28 cellular contexts compared by ENCODE assay signal in the genomic region with DNA sequence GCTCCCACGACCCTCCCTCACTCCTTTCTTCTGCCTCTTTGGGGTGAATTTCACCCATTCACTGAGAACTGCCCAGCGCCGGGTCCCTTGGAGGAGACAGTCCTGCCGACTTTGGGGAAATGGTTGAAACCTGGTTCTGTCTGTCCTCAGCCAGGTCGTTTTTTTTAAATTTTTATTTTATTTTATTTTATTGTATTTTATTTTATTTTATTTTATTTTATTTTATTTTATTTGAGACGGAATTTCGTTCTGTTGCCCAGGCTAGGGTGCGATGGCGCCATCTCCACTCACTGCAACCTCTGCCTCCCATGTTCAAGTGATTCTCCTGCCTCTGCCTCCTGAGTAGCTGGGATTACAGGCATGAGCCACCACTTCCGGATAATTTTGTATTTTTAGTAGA.
"Had no signal": no experiment of that assay in that cellular context is flagged by ENCODE, and none has a peak within 500 bp of the region (broad histone marks: within the 10 kb centered on the region; RNA-seq: fewer than 3 reads in every experiment).

No MANE protein-coding gene starts in this region.

- H3K27me3 Mint-ChIP-seq: stimulated activated memory B cell treated with anti-CD40 and anti-IgM and Interleukin-4, amounts not matched to agents 10 μg/mL and 1 μg/mL and 100 μg/mL, for 72 hours; stimulated activated naive B cell treated with anti-CD40 and anti-IgM and Interleukin-4, amounts not matched to agents 10 μg/mL and 1 μg/mL and 100 μg/mL, for 72 hours; stimulated activated naive CD8-positive, alpha-beta T cell treated with anti-CD3 and anti-CD28 coated beads, Interleukin-15, amount 100 ng/mL, for 72 hours; stimulated activated naive CD8-positive, alpha-beta T cell treated with anti-CD3 and anti-CD28 coated beads, Interleukin-15, Interleukin-2, amounts not matched to agents 100 ng/mL and 50 ng/mL, for 24 hours; type B pancreatic cell had no signal

- DNase-seq: stimulated activated CD4-positive, alpha-beta T cell treated with anti-CD3 and anti-CD28 coated beads, Interleukin-2, amount 100 ng/mL, for 48 hours; stimulated activated CD4-positive, alpha-beta T cell treated with anti-CD3 and anti-CD28 coated beads, Interleukin-4, amount 100 ng/mL, for 1 hour; stimulated activated CD4-positive, alpha-beta T cell treated with anti-CD3 and anti-CD28 coated beads, Interleukin-4, amount 100 ng/mL, for 24 hours; stimulated activated CD4-positive, alpha-beta T cell treated with anti-CD3 and anti-CD28 coated beads, Interleukin-4, amount 100 ng/mL, for 4 hours; stimulated activated CD8-positive, alpha-beta memory T cell treated with anti-CD3 and anti-CD28 coated beads, Interleukin-4, amount 100 ng/mL, for 48 hours; stimulated activated naive B cell treated with anti-CD40 and anti-IgM and Interleukin-4, amounts not matched to agents 10 μg/mL and 1 μg/mL and 100 μg/mL, for 72 hours; stimulated activated naive CD4-positive, alpha-beta T cell; stimulated activated naive CD4-positive, alpha-beta T cell treated with Interleukin-2 at 50 U/mL for 16 hours; stimulated activated naive CD8-positive, alpha-beta T cell treated with anti-CD3 and anti-CD28 coated beads, Interleukin-15, amount 100 ng/mL, for 72 hours; stimulated activated naive CD8-positive, alpha-beta T cell treated with anti-CD3 and anti-CD28 coated beads, Interleukin-15, Interleukin-2, amounts not matched to agents 100 U/mL and 50 U/mL, for 24 hours; stomach; substantia nigra; testis; thyroid gland; tibial artery; transverse colon; trophoblast cell; upper lobe of left lung; upper lobe of right lung; uterus had no signal

- ATAC-seq: stimulated activated effector memory CD8-positive, alpha-beta T cell treated with anti-CD3 and anti-CD28 coated beads, Interleukin-12 subunit alpha, Interleukin-12 subunit beta, amount 100 ng/mL, for 72 hours; stimulated activated memory B cell treated with anti-CD40 and anti-IgM and Interleukin-4, amounts not matched to agents 10 μg/mL and 1 μg/mL and 100 μg/mL, for 72 hours; stimulated activated naive B cell treated with anti-CD40 and anti-IgM and Interleukin-4, amounts not matched to agents 10 μg/mL and 1 μg/mL and 100 μg/mL, for 72 hours; stimulated activated naive CD8-positive, alpha-beta T cell treated with anti-CD3 and anti-CD28 coated beads, Interleukin-15, amount 100 ng/mL, for 72 hours; stimulated activated naive CD8-positive, alpha-beta T cell treated with anti-CD3 and anti-CD28 coated beads, Interleukin-15, Interleukin-2, amounts not matched to agents 100 U/mL and 50 U/mL, for 24 hours; upper lobe of right lung had no signal

- H3K4me1 Mint-ChIP-seq: stimulated activated effector memory CD8-positive, alpha-beta T cell treated with anti-CD3 and anti-CD28 coated beads, Interleukin-12 subunit alpha, Interleukin-12 subunit beta, amount 100 ng/mL, for 72 hours; stimulated activated memory B cell treated with anti-CD40 and anti-IgM and Interleukin-4, amounts not matched to agents 10 μg/mL and 1 μg/mL and 100 μg/mL, for 72 hours; stimulated activated naive CD8-positive, alpha-beta T cell treated with anti-CD3 and anti-CD28 coated beads, Interleukin-15, amount 100 ng/mL, for 72 hours had no signal

- H3K9me3 ChIP-seq: stomach, suprapubic skin, testis, thoracic aorta, thyroid gland, tibial artery, tibial nerve, transverse colon, upper lobe of left lung, upper lobe of right lung, uterus, vagina had no signal

- H3K9me3 Mint-ChIP-seq: stimulated activated effector memory CD8-positive, alpha-beta T cell treated with anti-CD3 and anti-CD28 coated beads, Interleukin-12 subunit alpha, Interleukin-12 subunit beta, amount 100 ng/mL, for 72 hours; stimulated activated memory B cell treated with anti-CD40 and anti-IgM and Interleukin-4, amounts not matched to agents 10 μg/mL and 1 μg/mL and 100 μg/mL, for 72 hours; stimulated activated naive B cell treated with anti-CD40 and anti-IgM and Interleukin-4, amounts not matched to agents 10 μg/mL and 1 μg/mL and 100 μg/mL, for 72 hours; stimulated activated naive CD8-positive, alpha-beta T cell treated with anti-CD3 and anti-CD28 coated beads, Interleukin-15, amount 100 ng/mL, for 72 hours; stimulated activated naive CD8-positive, alpha-beta T cell treated with anti-CD3 and anti-CD28 coated beads, Interleukin-15, Interleukin-2, amounts not matched to agents 100 ng/mL and 50 ng/mL, for 24 hours; type B pancreatic cell had no signal

- H3K4me3 Mint-ChIP-seq: stimulated activated effector memory CD8-positive, alpha-beta T cell treated with anti-CD3 and anti-CD28 coated beads, Interleukin-12 subunit alpha, Interleukin-12 subunit beta, amount 100 ng/mL, for 72 hours; stimulated activated memory B cell treated with anti-CD40 and anti-IgM and Interleukin-4, amounts not matched to agents 10 μg/mL and 1 μg/mL and 100 μg/mL, for 72 hours; stimulated activated naive B cell treated with anti-CD40 and anti-IgM and Interleukin-4, amounts not matched to agents 10 μg/mL and 1 μg/mL and 100 μg/mL, for 72 hours; stimulated activated naive CD8-positive, alpha-beta T cell treated with anti-CD3 and anti-CD28 coated beads, Interleukin-15, amount 100 ng/mL, for 72 hours; stimulated activated naive CD8-positive, alpha-beta T cell treated with anti-CD3 and anti-CD28 coated beads, Interleukin-15, Interleukin-2, amounts not matched to agents 100 ng/mL and 50 ng/mL, for 24 hours; type B pancreatic cell had no signal

- H3K27ac Mint-ChIP-seq: stimulated activated effector memory CD8-positive, alpha-beta T cell treated with anti-CD3 and anti-CD28 coated beads, Interleukin-12 subunit alpha, Interleukin-12 subunit beta, amount 100 ng/mL, for 72 hours; stimulated activated memory B cell treated with anti-CD40 and anti-IgM and Interleukin-4, amounts not matched to agents 10 μg/mL and 1 μg/mL and 100 μg/mL, for 72 hours; stimulated activated naive B cell treated with anti-CD40 and anti-IgM and Interleukin-4, amounts not matched to agents 10 μg/mL and 1 μg/mL and 100 μg/mL, for 72 hours; stimulated activated naive CD8-positive, alpha-beta T cell treated with anti-CD3 and anti-CD28 coated beads, Interleukin-15, Interleukin-2, amounts not matched to agents 100 ng/mL and 50 ng/mL, for 24 hours; type B pancreatic cell had no signal
